Comparison of ENCODE assay signal across 9 cellular contexts in genomic region chr19:49684251-49684982, GRCh38. TPM values are rescaled to one million over a fixed set of nuclear protein-coding genes. Genes with fewer than 3 reads are reported as not detected.
A peak's percentile ranks its signal among the peaks of the same experiment; 100 is the strongest.
DNase-seq lines count a peak whose midpoint lies in the region; ATAC-seq, FAIRE-seq and TF ChIP-seq lines count a peak whose summit lies in the region.
"Had no signal": no experiment of that assay in that cellular context is flagged by ENCODE, and none has a peak within 500 bp of the region (broad histone marks: within the 10 kb centered on the region; RNA-seq: fewer than 3 reads in every experiment).

No MANE protein-coding gene starts in this region.

- H3K9me3 ChIP-seq in HepG2 (ENCODE audit: low read length) (no peaks in the 10 kb centered on the region), aorta (ENCODE audit: control insufficient read depth, low read length) (no peaks in the 10 kb centered on the region)

- H3K9me3 Mint-ChIP-seq in CD14-positive monocyte = peaks cover 0 to 2% (median 0%) of the 10 kb centered on the region in 7 donors

- POLR2A ChIA-PET in HepG2 (lab: Yijun Ruan, JAX) = no interaction called here

- FAIRE-seq in HepG2 (lab: Jason Lieb, UNC) = no peak

- peak; percentile 48 for TF ChIP-seq CTCF in CD14-positive monocyte (IDR thresholded peaks at IDR 0.05)
- TF ChIP-seq CTCF in GM20000 (IDR thresholded peaks at IDR 0.05; ENCODE audit: extremely low read depth, missing control alignments) = no peak
- TF ChIP-seq CTCF in WI38 (IDR thresholded peaks at IDR 0.05; ENCODE audit: low read depth, low read length) = peak; percentile 71
- peak; percentile 57 for TF ChIP-seq CTCF in HepG2 (CRISPR knock-in tag; IDR thresholded peaks at IDR 0.05)

- H3K4me1 Mint-ChIP-seq in CD14-positive monocyte = peaks cover 16% of the 10 kb centered on the region

- H3K4me3 ChIP-seq in WI38 (ENCODE audit: low read depth, low read length) = no peak overlapping the region
- H3K4me3 ChIP-seq in HepG2 (replicated peaks in 1 of 3; ENCODE audit: insufficient read depth in 1 of 3, low read depth in 2 of 3, low read length in 3 of 3) = no peak overlapping the region
- H3K4me3 ChIP-seq in aorta (ENCODE audit: low read length in 2 of 2) = no peak overlapping the region

- peaks cover 58 to 72% of the 10 kb centered on the region in 2 donors for H3K36me3 Mint-ChIP-seq in CD14-positive monocyte

- no peak overlapping the region for H2AFZ ChIP-seq in HepG2 (ENCODE audit: low read length)

- intact Hi-C loops in CD14-positive monocyte (cut with micrococcal nuclease) = no loop called here
- intact Hi-C loops in HepG2 (cut with micrococcal nuclease; ENCODE audit: unreplicated experiment) = no loop called here
- intact Hi-C loops in aorta (cut with DNase I) = loop anchor here in 1 of 2 donors (10.0 kb wide), 1 partner anchor 70 kb away; no protein-coding TSS in a partner anchor

- DNase-seq in CD14-positive monocyte (ENCODE audit: low spot score) (no peak), GM20000 (ENCODE audit: low spot score) (peak; percentile 75), HepG2 (ENCODE audit: low spot score) (no peak), erythroblast (lab: John Stamatoyannopoulos, UW) (no peak), NCI-H187 (lab: John Stamatoyannopoulos, UW) (no peak), aorta (no peak)
- DNase-seq: activated CD4-positive, alpha-beta T cell treated with anti-CD3 and anti-CD28 coated beads, Interleukin-2, amount 50 U/mL, for 4 hours had no signal

- CTCF ChIA-PET in HepG2 (lab: Yijun Ruan, JAX; ENCODE audit: low intra/inter-chr PET ratio, low total read pairs) = no interaction called here

- ATAC-seq in HepG2 = peak; percentile 53
- no peak for ATAC-seq in HG03175 (IDR thresholded peaks at IDR 0.05; ENCODE audit: unreplicated experiment)
- no peak for ATAC-seq in aorta (ENCODE audit: low FRiP score)

- H3K27me3 Mint-ChIP-seq in CD14-positive monocyte (ENCODE audit: low read depth in 3 of 3) = peaks cover 11 to 12% (median 12%) of the 10 kb centered on the region in 3 donors

- H3K79me2 ChIP-seq in HepG2 (ENCODE audit: insufficient read depth, low read length) = peaks cover 21% of the 10 kb centered on the region

- WGBS in HepG2 (ENCODE audit: low lambda C conversion rate) = 96% methylated on average over 19 of the region's 35 CpGs
- 84% methylated on average over 29 to 35 of the region's 35 CpGs for WGBS in aorta, 2 donors

- H3K4me2 ChIP-seq in HepG2 (ENCODE audit: low read depth, low read length) = no peak overlapping the region

- no TSS peak for BruUV-seq in HepG2 (replicated peaks; lab: Mats Ljungman, UMichigan)

- H3K4me3 Mint-ChIP-seq in CD14-positive monocyte = no peak overlapping the region

- in situ Hi-C loops in HepG2 (cut with HindIII; ENCODE audit: extremely low pct_ligation_motif_present, low pct_unique_long_range_greater_than_20kb) = no loop called here

- H3K27ac Mint-ChIP-seq in CD14-positive monocyte = peak overlapping the region in 3 of 7 donors; percentile 5 to 68 (median 44)

- H4K20me1 ChIP-seq in HepG2 (ENCODE audit: insufficient read depth, low read length) = peaks cover 28% of the 10 kb centered on the region

- H3K36me3 ChIP-seq in HepG2 (replicated peaks in 1 of 2; ENCODE audit: control insufficient read depth in 1 of 2, insufficient read depth in 2 of 2, low read length in 2 of 2) = peaks cover 22 to 68% of the 10 kb centered on the region in 2 experiments
- peaks cover 0 to 10% of the 10 kb centered on the region in 2 donors for H3K36me3 ChIP-seq in aorta (ENCODE audit: control insufficient read depth in 1 of 2, insufficient read depth in 2 of 2, low read length in 1 of 2)

- TF ChIP-seq POLR2A in HepG2 (IDR thresholded peaks at IDR 0.05; ENCODE audit: insufficient read depth in 1 of 2, low read depth in 2 of 2, low read length in 2 of 2) = peak; percentile 25 to 41; a peak in 3 of 4 replicates
- no peak for TF ChIP-seq POLR2A in erythroblast (IDR thresholded peaks at IDR 0.05; ENCODE audit: low read length)

- no peak overlapping the region for H3K9ac ChIP-seq in HepG2 (ENCODE audit: insufficient read depth, low read depth, low read length)

- TF ChIP-seq RAD21 in HepG2 (CRISPR knock-in tag; IDR thresholded peaks at IDR 0.05) = no peak; the same call in 1 of the 2 replicates

- no peak for TF ChIP-seq EP300 in HepG2 (IDR thresholded peaks at IDR 0.05; ENCODE audit: low read depth in 2 of 2, low read length in 2 of 2)
- no peak for TF ChIP-seq EP300 in HepG2 (CRISPR knock-in tag; IDR thresholded peaks at IDR 0.05; ENCODE audit: borderline replicate concordance)

- no peak overlapping the region for H3K27ac ChIP-seq in HepG2 (ENCODE audit: extremely low read length, insufficient read depth, low read length)
- no peak overlapping the region for H3K27ac ChIP-seq in aorta (ENCODE audit: low read depth in 1 of 2, low read length in 2 of 2)

- H3K4me1 ChIP-seq in HepG2 (ENCODE audit: insufficient read depth, low read length) (peaks cover 20% of the 10 kb centered on the region), aorta (ENCODE audit: control insufficient read depth in 1 of 2, insufficient read depth in 2 of 2, low read length in 2 of 2) (no peaks in the 10 kb centered on the region)

- H3K27me3 ChIP-seq in HepG2 (ENCODE audit: control insufficient read depth in 1 of 2, insufficient read depth in 2 of 2, low read length in 2 of 2) (no peaks in the 10 kb centered on the region), aorta (ENCODE audit: control insufficient read depth in 1 of 2, insufficient read depth in 2 of 2, low read length in 1 of 2) (no peaks in the 10 kb centered on the region)

RNA-seq across cellular contexts. Expression of gene ADM5, which starts 5.0 kb away (rescaled TPM):
- polyA plus RNA-seq in CD14-positive monocyte (not detected), HepG2 (2011; rRNA removed) (4.1 and 4.7 TPM in 2 replicates), aorta (under 1 TPM; 0.13 to 0.63 TPM)
- total RNA-seq in HepG2 (2016; rRNA removed; fragmentation: Illumina TruSeq; extraction: Trizol) (1.1 and 2.7 TPM in 2 replicates), aorta (1 to 10 TPM in 1 of 2 donors, under 1 TPM in 1; 0.94 to 4.8 TPM)
- total RNA-seq in HepG2 (2016; cell fraction: cytosol; rRNA removed; fragmentation: Illumina TruSeq; extraction: Trizol; ENCODE audit: low read depth) = 0.40 and 0.71 TPM in 2 replicates
- 0.88 and 3.2 TPM in 2 replicates for total RNA-seq in HepG2 (2016; cell fraction: insoluble cytoplasmic fraction; rRNA removed; fragmentation: Illumina TruSeq; extraction: Trizol)
- 0.40 and 0.41 TPM in 2 replicates for total RNA-seq in HepG2 (2016; cell fraction: membrane; rRNA removed; fragmentation: Illumina TruSeq; extraction: Trizol)
- 2.7 and 4.3 TPM in 2 replicates for total RNA-seq in HepG2 (2016; cell fraction: nucleus; rRNA removed; fragmentation: Illumina TruSeq; extraction: Trizol)
- polyA plus RNA-seq in HepG2 (2011; cell fraction: cytosol; rRNA removed) = 0.71 and 1.3 TPM in 2 replicates
- 60.3 and 95.3 TPM in 2 replicates for polyA plus RNA-seq in HepG2 (2011; cell fraction: nucleus; rRNA removed)
- 1.6 and 2.8 TPM in 2 replicates for polyA plus RNA-seq in HepG2 (2012)
- 0.72 and 0.75 TPM in 2 replicates for polyA plus RNA-seq in HepG2 (2016; cell fraction: cytosol; fragmentation: Illumina TruSeq; extraction: Trizol; ENCODE audit: low read depth)
- polyA plus RNA-seq in HepG2 (2016; cell fraction: insoluble cytoplasmic fraction; fragmentation: Illumina TruSeq; extraction: Trizol; ENCODE audit: low read depth) = 0.62 and 0.95 TPM in 2 replicates
- 0.78 and 1.1 TPM in 2 replicates for polyA plus RNA-seq in HepG2 (2016; cell fraction: membrane; fragmentation: Illumina TruSeq; extraction: Trizol; ENCODE audit: low read depth)
- polyA plus RNA-seq in HepG2 (2016; cell fraction: nucleus; fragmentation: Illumina TruSeq; extraction: Trizol; ENCODE audit: insufficient read depth, low read depth) = 13.9 and 14.8 TPM in 2 replicates
- 3.2 and 4.3 TPM in 2 replicates for polyA minus RNA-seq in HepG2 (2011; rRNA and poly(A)+ RNA removed; ENCODE audit: low replicate concordance)
- not detected in 2 replicates for polyA minus RNA-seq in HepG2 (2011; cell fraction: cytosol; rRNA and poly(A)+ RNA removed)
- polyA minus RNA-seq in HepG2 (2011; cell fraction: nucleus; rRNA and poly(A)+ RNA removed) = 6.6 and 10.9 TPM in 2 replicates

RNA-seq across cellular contexts. Expression of gene CPT1C, which starts 6.5 kb away (rescaled TPM):
- polyA plus RNA-seq in CD14-positive monocyte = not detected
- not detected in 2 replicates for total RNA-seq in HepG2 (2016; rRNA removed; fragmentation: Illumina TruSeq; extraction: Trizol)
- not detected in 2 replicates for total RNA-seq in HepG2 (2016; cell fraction: cytosol; rRNA removed; fragmentation: Illumina TruSeq; extraction: Trizol; ENCODE audit: low read depth)
- total RNA-seq in HepG2 (2016; cell fraction: insoluble cytoplasmic fraction; rRNA removed; fragmentation: Illumina TruSeq; extraction: Trizol) = not detected in 2 replicates
- total RNA-seq in HepG2 (2016; cell fraction: membrane; rRNA removed; fragmentation: Illumina TruSeq; extraction: Trizol) = not detected in 2 replicates
- total RNA-seq in HepG2 (2016; cell fraction: nucleus; rRNA removed; fragmentation: Illumina TruSeq; extraction: Trizol) = not detected in 2 replicates
- 0.07 and 0.18 TPM in 2 replicates for polyA plus RNA-seq in HepG2 (2011; rRNA removed)
- 0.23 and 0.29 TPM in 2 replicates for polyA plus RNA-seq in HepG2 (2011; cell fraction: cytosol; rRNA removed)
- polyA plus RNA-seq in HepG2 (2011; cell fraction: nucleus; rRNA removed) = 0.37 and 0.47 TPM in 2 replicates
- 0.15 and 0.39 TPM in 2 replicates for polyA plus RNA-seq in HepG2 (2012)
- polyA plus RNA-seq in HepG2 (2016; cell fraction: cytosol; fragmentation: Illumina TruSeq; extraction: Trizol; ENCODE audit: low read depth) = 0.17 TPM in 1 of 2 replicates, not detected in the other
- polyA plus RNA-seq in HepG2 (2016; cell fraction: insoluble cytoplasmic fraction; fragmentation: Illumina TruSeq; extraction: Trizol; ENCODE audit: low read depth) = not detected in 2 replicates
- polyA plus RNA-seq in HepG2 (2016; cell fraction: membrane; fragmentation: Illumina TruSeq; extraction: Trizol; ENCODE audit: low read depth) = not detected in 2 replicates
- polyA plus RNA-seq in HepG2 (2016; cell fraction: nucleus; fragmentation: Illumina TruSeq; extraction: Trizol; ENCODE audit: insufficient read depth, low read depth) = not detected in 2 replicates
- 2.0 TPM in 1 of 2 replicates, not detected in the other for polyA minus RNA-seq in HepG2 (2011; rRNA and poly(A)+ RNA removed; ENCODE audit: low replicate concordance)
- polyA minus RNA-seq in HepG2 (2011; cell fraction: cytosol; rRNA and poly(A)+ RNA removed) = not detected in 2 replicates
- not detected in 2 replicates for polyA minus RNA-seq in HepG2 (2011; cell fraction: nucleus; rRNA and poly(A)+ RNA removed)
- 10 to 100 TPM in 1 of 2 donors, 1 to 10 TPM in 1; 6.5 to 24.4 TPM for total RNA-seq in aorta
- 1 to 10 TPM; 1.9 to 5.7 TPM for polyA plus RNA-seq in aorta

RNA-seq across cellular contexts. Expression of gene PRMT1, which starts 7.3 kb away (rescaled TPM):
- polyA plus RNA-seq in CD14-positive monocyte (10 to 100 TPM; 60.1 to 74.3 TPM), HepG2 (2011; rRNA removed) (374 and 400 TPM in 2 replicates), aorta (100 to 1,000 TPM in 1 of 2 donors, 10 to 100 TPM in 1; 68.5 to 110 TPM)
- total RNA-seq in HepG2 (2016; rRNA removed; fragmentation: Illumina TruSeq; extraction: Trizol) (324 and 372 TPM in 2 replicates), aorta (10 to 100 TPM; 76.5 to 88.3 TPM)
- 103 and 108 TPM in 2 replicates for total RNA-seq in HepG2 (2016; cell fraction: cytosol; rRNA removed; fragmentation: Illumina TruSeq; extraction: Trizol; ENCODE audit: low read depth)
- 334 and 405 TPM in 2 replicates for total RNA-seq in HepG2 (2016; cell fraction: insoluble cytoplasmic fraction; rRNA removed; fragmentation: Illumina TruSeq; extraction: Trizol)
- 115 and 120 TPM in 2 replicates for total RNA-seq in HepG2 (2016; cell fraction: membrane; rRNA removed; fragmentation: Illumina TruSeq; extraction: Trizol)
- total RNA-seq in HepG2 (2016; cell fraction: nucleus; rRNA removed; fragmentation: Illumina TruSeq; extraction: Trizol) = 123 and 139 TPM in 2 replicates
- polyA plus RNA-seq in HepG2 (2011; cell fraction: cytosol; rRNA removed) = 396 and 593 TPM in 2 replicates
- polyA plus RNA-seq in HepG2 (2011; cell fraction: nucleus; rRNA removed) = 354 and 430 TPM in 2 replicates
- 181 and 214 TPM in 2 replicates for polyA plus RNA-seq in HepG2 (2012)
- polyA plus RNA-seq in HepG2 (2016; cell fraction: cytosol; fragmentation: Illumina TruSeq; extraction: Trizol; ENCODE audit: low read depth) = 80.1 and 82.6 TPM in 2 replicates
- polyA plus RNA-seq in HepG2 (2016; cell fraction: insoluble cytoplasmic fraction; fragmentation: Illumina TruSeq; extraction: Trizol; ENCODE audit: low read depth) = 379 and 381 TPM in 2 replicates
- 86.8 and 91.7 TPM in 2 replicates for polyA plus RNA-seq in HepG2 (2016; cell fraction: membrane; fragmentation: Illumina TruSeq; extraction: Trizol; ENCODE audit: low read depth)
- 224 and 236 TPM in 2 replicates for polyA plus RNA-seq in HepG2 (2016; cell fraction: nucleus; fragmentation: Illumina TruSeq; extraction: Trizol; ENCODE audit: insufficient read depth, low read depth)
- 504 and 617 TPM in 2 replicates for polyA minus RNA-seq in HepG2 (2011; rRNA and poly(A)+ RNA removed; ENCODE audit: low replicate concordance)
- polyA minus RNA-seq in HepG2 (2011; cell fraction: cytosol; rRNA and poly(A)+ RNA removed) = 158 and 170 TPM in 2 replicates
- polyA minus RNA-seq in HepG2 (2011; cell fraction: nucleus; rRNA and poly(A)+ RNA removed) = 133 and 141 TPM in 2 replicates

RNA-seq across cellular contexts. Expression of gene BCL2L12, which starts 18.7 kb away (rescaled TPM):
- 10 to 100 TPM in 1 of 2 donors, 1 to 10 TPM in 1; 5.7 to 10.3 TPM for polyA plus RNA-seq in CD14-positive monocyte
- total RNA-seq in HepG2 (2016; rRNA removed; fragmentation: Illumina TruSeq; extraction: Trizol) = 32.6 and 40.8 TPM in 2 replicates
- total RNA-seq in HepG2 (2016; cell fraction: cytosol; rRNA removed; fragmentation: Illumina TruSeq; extraction: Trizol; ENCODE audit: low read depth) = 40.5 and 48.9 TPM in 2 replicates
- 24.9 and 37.3 TPM in 2 replicates for total RNA-seq in HepG2 (2016; cell fraction: insoluble cytoplasmic fraction; rRNA removed; fragmentation: Illumina TruSeq; extraction: Trizol)
- 43.5 and 49.7 TPM in 2 replicates for total RNA-seq in HepG2 (2016; cell fraction: membrane; rRNA removed; fragmentation: Illumina TruSeq; extraction: Trizol)
- total RNA-seq in HepG2 (2016; cell fraction: nucleus; rRNA removed; fragmentation: Illumina TruSeq; extraction: Trizol) = 21.3 and 23.0 TPM in 2 replicates
- polyA plus RNA-seq in HepG2 (2011; rRNA removed) = 25.9 and 26.8 TPM in 2 replicates
- polyA plus RNA-seq in HepG2 (2011; cell fraction: cytosol; rRNA removed) = 15.4 and 32.6 TPM in 2 replicates
- 36.4 and 36.7 TPM in 2 replicates for polyA plus RNA-seq in HepG2 (2011; cell fraction: nucleus; rRNA removed)
- 18.1 and 30.0 TPM in 2 replicates for polyA plus RNA-seq in HepG2 (2012)
- 55.6 and 70.4 TPM in 2 replicates for polyA plus RNA-seq in HepG2 (2016; cell fraction: cytosol; fragmentation: Illumina TruSeq; extraction: Trizol; ENCODE audit: low read depth)
- 42.1 and 43.5 TPM in 2 replicates for polyA plus RNA-seq in HepG2 (2016; cell fraction: insoluble cytoplasmic fraction; fragmentation: Illumina TruSeq; extraction: Trizol; ENCODE audit: low read depth)
- 55.2 and 64.2 TPM in 2 replicates for polyA plus RNA-seq in HepG2 (2016; cell fraction: membrane; fragmentation: Illumina TruSeq; extraction: Trizol; ENCODE audit: low read depth)
- polyA plus RNA-seq in HepG2 (2016; cell fraction: nucleus; fragmentation: Illumina TruSeq; extraction: Trizol; ENCODE audit: insufficient read depth, low read depth) = 55.4 and 61.4 TPM in 2 replicates
- 13.7 and 25.5 TPM in 2 replicates for polyA minus RNA-seq in HepG2 (2011; rRNA and poly(A)+ RNA removed; ENCODE audit: low replicate concordance)
- polyA minus RNA-seq in HepG2 (2011; cell fraction: cytosol; rRNA and poly(A)+ RNA removed) = 6.4 and 11.1 TPM in 2 replicates
- polyA minus RNA-seq in HepG2 (2011; cell fraction: nucleus; rRNA and poly(A)+ RNA removed) = 4.2 and 9.6 TPM in 2 replicates
- 10 to 100 TPM in 1 of 2 donors, 1 to 10 TPM in 1; 9.9 to 14.0 TPM for total RNA-seq in aorta
- 10 to 100 TPM in 1 of 2 donors, 1 to 10 TPM in 1; 5.8 to 16.4 TPM for polyA plus RNA-seq in aorta

RNA-seq across cellular contexts. Expression of gene IRF3, which starts 18.8 kb away (rescaled TPM):
- polyA plus RNA-seq in CD14-positive monocyte (10 to 100 TPM; 29.8 to 41.1 TPM), HepG2 (2011; rRNA removed) (61.9 and 66.2 TPM in 2 replicates), aorta (100 to 1,000 TPM in 1 of 2 donors, 10 to 100 TPM in 1; 37.8 to 278 TPM)
- total RNA-seq in HepG2 (2016; rRNA removed; fragmentation: Illumina TruSeq; extraction: Trizol) (61.0 and 65.5 TPM in 2 replicates), aorta (10 to 100 TPM; 53.7 to 82.7 TPM)
- 23.6 and 23.7 TPM in 2 replicates for total RNA-seq in HepG2 (2016; cell fraction: cytosol; rRNA removed; fragmentation: Illumina TruSeq; extraction: Trizol; ENCODE audit: low read depth)
- total RNA-seq in HepG2 (2016; cell fraction: insoluble cytoplasmic fraction; rRNA removed; fragmentation: Illumina TruSeq; extraction: Trizol) = 50.6 and 64.5 TPM in 2 replicates
- 26.7 and 37.0 TPM in 2 replicates for total RNA-seq in HepG2 (2016; cell fraction: membrane; rRNA removed; fragmentation: Illumina TruSeq; extraction: Trizol)
- 30.2 and 40.5 TPM in 2 replicates for total RNA-seq in HepG2 (2016; cell fraction: nucleus; rRNA removed; fragmentation: Illumina TruSeq; extraction: Trizol)
- polyA plus RNA-seq in HepG2 (2011; cell fraction: cytosol; rRNA removed) = 40.1 and 60.0 TPM in 2 replicates
- 110 and 114 TPM in 2 replicates for polyA plus RNA-seq in HepG2 (2011; cell fraction: nucleus; rRNA removed)
- polyA plus RNA-seq in HepG2 (2012) = 49.4 and 77.2 TPM in 2 replicates
- polyA plus RNA-seq in HepG2 (2016; cell fraction: cytosol; fragmentation: Illumina TruSeq; extraction: Trizol; ENCODE audit: low read depth) = 17.9 and 23.0 TPM in 2 replicates
- polyA plus RNA-seq in HepG2 (2016; cell fraction: insoluble cytoplasmic fraction; fragmentation: Illumina TruSeq; extraction: Trizol; ENCODE audit: low read depth) = 44.7 and 50.0 TPM in 2 replicates
- polyA plus RNA-seq in HepG2 (2016; cell fraction: membrane; fragmentation: Illumina TruSeq; extraction: Trizol; ENCODE audit: low read depth) = 26.1 and 33.5 TPM in 2 replicates
- polyA plus RNA-seq in HepG2 (2016; cell fraction: nucleus; fragmentation: Illumina TruSeq; extraction: Trizol; ENCODE audit: insufficient read depth, low read depth) = 89.5 and 108 TPM in 2 replicates
- polyA minus RNA-seq in HepG2 (2011; rRNA and poly(A)+ RNA removed; ENCODE audit: low replicate concordance) = 34.8 and 80.6 TPM in 2 replicates
- 26.6 and 26.9 TPM in 2 replicates for polyA minus RNA-seq in HepG2 (2011; cell fraction: cytosol; rRNA and poly(A)+ RNA removed)
- 7.9 and 16.9 TPM in 2 replicates for polyA minus RNA-seq in HepG2 (2011; cell fraction: nucleus; rRNA and poly(A)+ RNA removed)
